In genomic region chr18:13726972-13727331, GRCh38 we compare ENCODE assay signal across 8 cellular contexts. TPM values are rescaled to one million over a fixed set of nuclear protein-coding genes. Genes with fewer than 3 reads are reported as not detected.
DNase-seq lines count a peak whose midpoint lies in the region; ATAC-seq, FAIRE-seq and TF ChIP-seq lines count a peak whose summit lies in the region.

No MANE protein-coding gene starts in this region.

- peak overlapping the region; percentile 95 for H2AFZ ChIP-seq in keratinocyte (ENCODE audit: control insufficient read depth, low read length)

- peak overlapping the region; percentile 91 to 98 (median 93) for H3K4me3 Mint-ChIP-seq in brain

- H3K9me3 ChIP-seq in Peyer's patch (no peaks in the 10 kb centered on the region), keratinocyte (ENCODE audit: control insufficient read depth, low read depth, low read length) (no peaks in the 10 kb centered on the region)

- H3K27ac ChIP-seq in Peyer's patch (peak overlapping the region; percentile 88 to 92 (median 90)), keratinocyte (ENCODE audit: control insufficient read depth, insufficient read depth, low read length) (peak overlapping the region; percentile 92)

- H3K27me3 ChIP-seq in Peyer's patch (no peaks in the 10 kb centered on the region), keratinocyte (ENCODE audit: control insufficient read depth, extremely low read depth, insufficient read depth, low read length) (no peaks in the 10 kb centered on the region)

- H3K36me3 ChIP-seq in Peyer's patch (peaks cover 0 to 7% (median 0%) of the 10 kb centered on the region in 3 donors), keratinocyte (ENCODE audit: control insufficient read depth in 2 of 2, extremely low read depth in 1 of 2, insufficient read depth in 2 of 2, low read length in 2 of 2) (peaks cover 1 to 7% of the 10 kb centered on the region in 2 experiments)

- H4K20me1 ChIP-seq in keratinocyte (ENCODE audit: control insufficient read depth, extremely low read depth, insufficient read depth, low read length) = no peaks in the 10 kb centered on the region

- H3K27ac Mint-ChIP-seq in brain = peak overlapping the region; percentile 87 to 99 (median 97)

- DNase-seq in activated CD8-positive, alpha-beta memory T cell treated with anti-CD3 and anti-CD28 coated beads for 48 hours (ENCODE audit: low read depth in 2 of 3, low spot score in 2 of 3) = peak; percentile 9 to 20 (median 18)
- no peak for DNase-seq in activated CD8-positive, alpha-beta memory T cell treated with anti-CD3 and anti-CD28 coated beads for 24 hours
- DNase-seq in Peyer's patch (peak in 2 of 3 donors; percentile 43 to 67), keratinocyte (ENCODE audit: low read depth, low spot score) (no peak), hippocampal formation (lab: John Stamatoyannopoulos, UW) (no peak)
- peak; percentile 33 for DNase-seq in stimulated activated CD4-positive, alpha-beta T cell treated with anti-CD3 and anti-CD28 coated beads, Interleukin-1b, Interleukin-23, amount 100 ng/mL, for 48 hours

- no peak for FAIRE-seq in keratinocyte (lab: Jason Lieb, UNC)

- peak overlapping the region; percentile 96 for H3K9ac ChIP-seq in keratinocyte (ENCODE audit: control insufficient read depth, extremely low read depth, insufficient read depth, low read length)

- peaks cover 77% of the 10 kb centered on the region for H3K4me1 Mint-ChIP-seq in brain

- no peaks in the 10 kb centered on the region for H3K9me1 ChIP-seq in keratinocyte (ENCODE audit: control insufficient read depth, extremely low read depth, insufficient read depth, low read length)

- peak overlapping the region; percentile 74 for H3K4me2 ChIP-seq in keratinocyte (ENCODE audit: control insufficient read depth, extremely low read depth, insufficient read depth, low read depth, low read length)

- peaks cover 0 to 8% (median 4%) of the 10 kb centered on the region in 5 experiments for H3K9me3 Mint-ChIP-seq in brain

- H3K36me3 Mint-ChIP-seq in brain = peaks cover 47% of the 10 kb centered on the region

- H3K4me3 ChIP-seq in Peyer's patch (peak overlapping the region; percentile 66 to 92 (median 78)), keratinocyte (ENCODE audit: control insufficient read depth in 2 of 3, extremely low read depth in 1 of 3, insufficient read depth in 2 of 3, low read depth in 1 of 3, low read length in 3 of 3) (peak overlapping the region; percentile 82 to 92 (median 85))

- TF ChIP-seq CTCF in Peyer's patch (IDR thresholded peaks at IDR 0.05) (no peak), brain (conservative IDR thresholded peaks at IDR 0.05) (no peak), keratinocyte (optimal IDR thresholded peaks at IDR 0.05 in 1 of 3, IDR thresholded peaks at IDR 0.05 in 1 of 3, conservative IDR thresholded peaks at IDR 0.05 in 1 of 3; ENCODE audit: extremely low read depth in 1 of 3, insufficient read depth in 2 of 3, low read length in 3 of 3) (no peak)

- dilution Hi-C loops in keratinocyte (cut with MboI; ENCODE audit: extremely low pct_ligation_motif_present, low sequenced_read_pairs) = no loop called here

- peaks cover 20% of the 10 kb centered on the region for H3K27me3 Mint-ChIP-seq in brain

- peaks cover 0 to 22% (median 3%) of the 10 kb centered on the region in 4 donors for H3K4me1 ChIP-seq in Peyer's patch
- peaks cover 10% of the 10 kb centered on the region for H3K4me1 ChIP-seq in keratinocyte (ENCODE audit: control insufficient read depth, extremely low read depth, insufficient read depth, low read length)

- H3K79me2 ChIP-seq in keratinocyte (ENCODE audit: control insufficient read depth, insufficient read depth, low read length) = peaks cover 87% of the 10 kb centered on the region

- no peak for TF ChIP-seq POLR2A in Peyer's patch (IDR thresholded peaks at IDR 0.05)

- ATAC-seq in HG02981 (IDR thresholded peaks at IDR 0.05; ENCODE audit: unreplicated experiment) = peak; percentile 25

RNA-seq across cellular contexts. Expression of gene RNMT, which starts 0.5 kb away (rescaled TPM):
- total RNA-seq in Peyer's patch = 10 to 100 TPM; 13.4 to 23.1 (median 16.6) TPM
- polyA plus RNA-seq in brain (ENCODE audit: insufficient read depth, low read depth, low replicate concordance) (15.8 TPM), keratinocyte (16.1 to 22.6 TPM (median 18.3 TPM) in 3 replicates)
- polyA plus RNA-seq in keratinocyte (2011; ENCODE audit: low read depth) = 80.1 TPM
- polyA plus RNA-seq in keratinocyte (2011; cell fraction: cytosol; rRNA removed) = 11.3 and 20.8 TPM in 2 replicates
- 35.1 and 43.6 TPM in 2 replicates for polyA plus RNA-seq in keratinocyte (2011; cell fraction: nucleus; rRNA removed)
- polyA plus RNA-seq in keratinocyte (2012; ENCODE audit: low replicate concordance) = 18.7 and 28.6 TPM in 2 replicates
- polyA minus RNA-seq in keratinocyte = 8.7 to 13.0 TPM (median 10.0 TPM) in 3 replicates
- 5.9 TPM for polyA minus RNA-seq in keratinocyte (2011; cell fraction: cytosol; rRNA and poly(A)+ RNA removed)
- polyA minus RNA-seq in keratinocyte (2011; cell fraction: nucleus; rRNA and poly(A)+ RNA removed) = 12.9 and 29.7 TPM in 2 replicates

RNA-seq across cellular contexts. Expression of gene FAM210A, which starts 0.6 kb away (rescaled TPM):
- total RNA-seq in Peyer's patch = 10 to 100 TPM in 2 of 4 donors, 1 to 10 TPM in 2; 6.0 to 14.0 (median 9.7) TPM
- polyA plus RNA-seq in brain (ENCODE audit: insufficient read depth, low read depth, low replicate concordance) (3.3 TPM), keratinocyte (25.3 to 33.0 TPM (median 31.7 TPM) in 3 replicates)
- polyA plus RNA-seq in keratinocyte (2011; ENCODE audit: low read depth) = 19.6 TPM
- polyA plus RNA-seq in keratinocyte (2011; cell fraction: cytosol; rRNA removed) = 22.6 and 37.5 TPM in 2 replicates
- 27.0 and 31.2 TPM in 2 replicates for polyA plus RNA-seq in keratinocyte (2011; cell fraction: nucleus; rRNA removed)
- polyA plus RNA-seq in keratinocyte (2012; ENCODE audit: low replicate concordance) = 20.8 and 28.9 TPM in 2 replicates
- 12.6 to 38.0 TPM (median 33.3 TPM) in 3 replicates for polyA minus RNA-seq in keratinocyte
- 36.8 TPM for polyA minus RNA-seq in keratinocyte (2011; cell fraction: cytosol; rRNA and poly(A)+ RNA removed)
- 14.0 and 28.8 TPM in 2 replicates for polyA minus RNA-seq in keratinocyte (2011; cell fraction: nucleus; rRNA and poly(A)+ RNA removed)

Comparison
In these comparisons a context has a peak if more than half of its experiments do, and no peak if none do; other contexts are left out.
1. DNase-seq: peak in activated CD8-positive, alpha-beta memory T cell treated with anti-CD3 and anti-CD28 coated beads for 48 hours (3 of 3), Peyer's patch (2 of 3) and stimulated activated CD4-positive, alpha-beta T cell treated with anti-CD3 and anti-CD28 coated beads, Interleukin-1b, Interleukin-23, amount 100 ng/mL, for 48 hours (single experiment); none in activated CD8-positive, alpha-beta memory T cell treated with anti-CD3 and anti-CD28 coated beads for 24 hours (single experiment), keratinocyte (single experiment) and hippocampal formation (0 of 2).